ENCODE assay signal across 1 cellular context in the genomic region with DNA sequence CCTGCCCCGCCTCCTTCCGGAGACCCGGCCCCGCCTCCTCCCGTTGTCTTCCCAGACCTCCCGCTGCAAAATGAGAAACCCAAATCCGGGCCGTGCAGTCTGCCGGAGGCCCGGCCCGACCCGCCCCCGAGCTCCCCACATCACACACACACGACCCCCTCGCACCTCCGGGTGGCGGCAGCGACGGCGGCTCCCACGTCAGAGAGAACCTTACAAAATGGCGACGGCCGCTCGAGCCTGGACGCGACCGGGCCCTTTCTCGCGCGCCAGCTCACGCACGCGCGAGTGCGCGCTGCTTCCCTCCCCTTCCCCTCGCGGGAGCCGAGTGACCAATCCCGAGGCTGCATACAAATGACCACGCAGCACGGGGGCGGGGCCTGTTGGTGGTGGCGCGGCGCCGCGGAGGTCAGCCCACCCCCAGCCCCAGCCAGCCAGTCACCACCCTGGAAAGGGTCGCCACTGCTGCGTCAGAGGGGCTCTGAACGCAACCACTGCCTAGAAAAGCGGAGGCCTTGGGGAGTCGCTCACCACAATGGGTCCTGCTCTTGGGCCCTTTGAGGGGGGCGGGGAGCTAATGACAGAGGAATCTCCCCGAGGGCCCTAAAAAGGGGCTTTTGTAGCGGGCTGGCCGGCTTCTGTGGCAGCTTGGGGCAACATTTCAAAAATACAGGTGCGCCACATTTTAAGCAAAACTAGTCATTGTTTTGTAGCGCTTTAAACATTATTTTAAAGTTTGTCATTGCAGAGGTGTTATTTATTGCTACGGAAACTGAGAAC.
TF ChIP-seq lines count a peak whose summit lies in the region.

A gene with protein sequence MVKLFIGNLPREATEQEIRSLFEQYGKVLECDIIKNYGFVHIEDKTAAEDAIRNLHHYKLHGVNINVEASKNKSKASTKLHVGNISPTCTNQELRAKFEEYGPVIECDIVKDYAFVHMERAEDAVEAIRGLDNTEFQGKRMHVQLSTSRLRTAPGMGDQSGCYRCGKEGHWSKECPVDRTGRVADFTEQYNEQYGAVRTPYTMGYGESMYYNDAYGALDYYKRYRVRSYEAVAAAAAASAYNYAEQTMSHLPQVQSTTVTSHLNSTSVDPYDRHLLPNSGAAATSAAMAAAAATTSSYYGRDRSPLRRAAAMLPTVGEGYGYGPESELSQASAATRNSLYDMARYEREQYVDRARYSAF (minus strand): TSS at position 289 of the 777 bp plus-strand sequence. CDS start 808 bp downstream, outside the sequence.

TF ChIP-seq in HepG2, 621 proteins besides CTCF, POLR2A, EP300 and RAD21 (continued from another document and continues in another):
- TF ChIP-seq, protein P1, sequence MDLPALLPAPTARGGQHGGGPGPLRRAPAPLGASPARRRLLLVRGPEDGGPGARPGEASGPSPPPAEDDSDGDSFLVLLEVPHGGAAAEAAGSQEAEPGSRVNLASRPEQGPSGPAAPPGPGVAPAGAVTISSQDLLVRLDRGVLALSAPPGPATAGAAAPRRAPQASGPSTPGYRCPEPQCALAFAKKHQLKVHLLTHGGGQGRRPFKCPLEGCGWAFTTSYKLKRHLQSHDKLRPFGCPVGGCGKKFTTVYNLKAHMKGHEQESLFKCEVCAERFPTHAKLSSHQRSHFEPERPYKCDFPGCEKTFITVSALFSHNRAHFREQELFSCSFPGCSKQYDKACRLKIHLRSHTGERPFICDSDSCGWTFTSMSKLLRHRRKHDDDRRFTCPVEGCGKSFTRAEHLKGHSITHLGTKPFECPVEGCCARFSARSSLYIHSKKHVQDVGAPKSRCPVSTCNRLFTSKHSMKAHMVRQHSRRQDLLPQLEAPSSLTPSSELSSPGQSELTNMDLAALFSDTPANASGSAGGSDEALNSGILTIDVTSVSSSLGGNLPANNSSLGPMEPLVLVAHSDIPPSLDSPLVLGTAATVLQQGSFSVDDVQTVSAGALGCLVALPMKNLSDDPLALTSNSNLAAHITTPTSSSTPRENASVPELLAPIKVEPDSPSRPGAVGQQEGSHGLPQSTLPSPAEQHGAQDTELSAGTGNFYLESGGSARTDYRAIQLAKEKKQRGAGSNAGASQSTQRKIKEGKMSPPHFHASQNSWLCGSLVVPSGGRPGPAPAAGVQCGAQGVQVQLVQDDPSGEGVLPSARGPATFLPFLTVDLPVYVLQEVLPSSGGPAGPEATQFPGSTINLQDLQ (CRISPR knock-in tag; IDR thresholded peaks at IDR 0.05) = no peak
- TF ChIP-seq NR2F2 (IDR thresholded peaks at IDR 0.05; ENCODE audit: borderline replicate concordance, low read depth) (no peak), RBFOX2 (IDR thresholded peaks at IDR 0.05; ENCODE audit: low read depth, low read length) (peak; percentile 93), ZNF224 (CRISPR knock-in tag; IDR thresholded peaks at IDR 0.05) (no peak; the same call in 1 of the 2 replicates), NFE2L1 (CRISPR knock-in tag; IDR thresholded peaks at IDR 0.05; ENCODE audit: borderline replicate concordance) (no peak), ZNF343 (CRISPR knock-in tag; IDR thresholded peaks at IDR 0.05) (0 out of 2 replicates have a peak, but pooled peaks have one; percentile 17), CHCHD3 (CRISPR knock-in tag; IDR thresholded peaks at IDR 0.05) (no peak), ZNF563 (CRISPR knock-in tag; IDR thresholded peaks at IDR 0.05) (no peak), KLF9 (CRISPR knock-in tag; IDR thresholded peaks at IDR 0.05; ENCODE audit: low read depth) (0 out of 2 replicates have a peak, but pooled peaks have one; percentile 73), ZNF83 (CRISPR knock-in tag; IDR thresholded peaks at IDR 0.05; ENCODE audit: borderline replicate concordance) (no peak), MAFF (IDR thresholded peaks at IDR 0.05; ENCODE audit: low read depth, low read length) (no peak), ATF7 (IDR thresholded peaks at IDR 0.05) (no peak), ATF7 (CRISPR knock-in tag; IDR thresholded peaks at IDR 0.05) (0 out of 2 replicates have a peak, but pooled peaks have one; percentile 26), PAF1 (CRISPR knock-in tag; IDR thresholded peaks at IDR 0.05) (no peak), CREM (IDR thresholded peaks at IDR 0.05) (peak; percentile 69), CREM (CRISPR knock-in tag; IDR thresholded peaks at IDR 0.05) (no peak; the same call in 1 of the 2 replicates), POLR2G (IDR thresholded peaks at IDR 0.05; ENCODE audit: low read depth, low read length) (peak; percentile 94), ERF (CRISPR knock-in tag; IDR thresholded peaks at IDR 0.05) (peak; percentile 85), ZNF724P (CRISPR knock-in tag; IDR thresholded peaks at IDR 0.05; ENCODE audit: borderline replicate concordance) (no peak), SPEN (CRISPR knock-in tag; IDR thresholded peaks at IDR 0.05; ENCODE audit: low read depth) (no peak), DPF2 (CRISPR knock-in tag; IDR thresholded peaks at IDR 0.05; ENCODE audit: borderline replicate concordance, low read depth) (no peak), CHD4 (IDR thresholded peaks at IDR 0.05; ENCODE audit: borderline replicate concordance, low read length) (peak; percentile 71; the same call in 1 of the 2 replicates), ZNF720 (CRISPR knock-in tag; IDR thresholded peaks at IDR 0.05) (no peak), KDM4B (CRISPR knock-in tag; IDR thresholded peaks at IDR 0.05) (no peak), ZNF891 (CRISPR knock-in tag; IDR thresholded peaks at IDR 0.05) (no peak), GTF2F1 (IDR thresholded peaks at IDR 0.05; ENCODE audit: low read length) (no peak)
- TF ChIP-seq, protein P2, sequence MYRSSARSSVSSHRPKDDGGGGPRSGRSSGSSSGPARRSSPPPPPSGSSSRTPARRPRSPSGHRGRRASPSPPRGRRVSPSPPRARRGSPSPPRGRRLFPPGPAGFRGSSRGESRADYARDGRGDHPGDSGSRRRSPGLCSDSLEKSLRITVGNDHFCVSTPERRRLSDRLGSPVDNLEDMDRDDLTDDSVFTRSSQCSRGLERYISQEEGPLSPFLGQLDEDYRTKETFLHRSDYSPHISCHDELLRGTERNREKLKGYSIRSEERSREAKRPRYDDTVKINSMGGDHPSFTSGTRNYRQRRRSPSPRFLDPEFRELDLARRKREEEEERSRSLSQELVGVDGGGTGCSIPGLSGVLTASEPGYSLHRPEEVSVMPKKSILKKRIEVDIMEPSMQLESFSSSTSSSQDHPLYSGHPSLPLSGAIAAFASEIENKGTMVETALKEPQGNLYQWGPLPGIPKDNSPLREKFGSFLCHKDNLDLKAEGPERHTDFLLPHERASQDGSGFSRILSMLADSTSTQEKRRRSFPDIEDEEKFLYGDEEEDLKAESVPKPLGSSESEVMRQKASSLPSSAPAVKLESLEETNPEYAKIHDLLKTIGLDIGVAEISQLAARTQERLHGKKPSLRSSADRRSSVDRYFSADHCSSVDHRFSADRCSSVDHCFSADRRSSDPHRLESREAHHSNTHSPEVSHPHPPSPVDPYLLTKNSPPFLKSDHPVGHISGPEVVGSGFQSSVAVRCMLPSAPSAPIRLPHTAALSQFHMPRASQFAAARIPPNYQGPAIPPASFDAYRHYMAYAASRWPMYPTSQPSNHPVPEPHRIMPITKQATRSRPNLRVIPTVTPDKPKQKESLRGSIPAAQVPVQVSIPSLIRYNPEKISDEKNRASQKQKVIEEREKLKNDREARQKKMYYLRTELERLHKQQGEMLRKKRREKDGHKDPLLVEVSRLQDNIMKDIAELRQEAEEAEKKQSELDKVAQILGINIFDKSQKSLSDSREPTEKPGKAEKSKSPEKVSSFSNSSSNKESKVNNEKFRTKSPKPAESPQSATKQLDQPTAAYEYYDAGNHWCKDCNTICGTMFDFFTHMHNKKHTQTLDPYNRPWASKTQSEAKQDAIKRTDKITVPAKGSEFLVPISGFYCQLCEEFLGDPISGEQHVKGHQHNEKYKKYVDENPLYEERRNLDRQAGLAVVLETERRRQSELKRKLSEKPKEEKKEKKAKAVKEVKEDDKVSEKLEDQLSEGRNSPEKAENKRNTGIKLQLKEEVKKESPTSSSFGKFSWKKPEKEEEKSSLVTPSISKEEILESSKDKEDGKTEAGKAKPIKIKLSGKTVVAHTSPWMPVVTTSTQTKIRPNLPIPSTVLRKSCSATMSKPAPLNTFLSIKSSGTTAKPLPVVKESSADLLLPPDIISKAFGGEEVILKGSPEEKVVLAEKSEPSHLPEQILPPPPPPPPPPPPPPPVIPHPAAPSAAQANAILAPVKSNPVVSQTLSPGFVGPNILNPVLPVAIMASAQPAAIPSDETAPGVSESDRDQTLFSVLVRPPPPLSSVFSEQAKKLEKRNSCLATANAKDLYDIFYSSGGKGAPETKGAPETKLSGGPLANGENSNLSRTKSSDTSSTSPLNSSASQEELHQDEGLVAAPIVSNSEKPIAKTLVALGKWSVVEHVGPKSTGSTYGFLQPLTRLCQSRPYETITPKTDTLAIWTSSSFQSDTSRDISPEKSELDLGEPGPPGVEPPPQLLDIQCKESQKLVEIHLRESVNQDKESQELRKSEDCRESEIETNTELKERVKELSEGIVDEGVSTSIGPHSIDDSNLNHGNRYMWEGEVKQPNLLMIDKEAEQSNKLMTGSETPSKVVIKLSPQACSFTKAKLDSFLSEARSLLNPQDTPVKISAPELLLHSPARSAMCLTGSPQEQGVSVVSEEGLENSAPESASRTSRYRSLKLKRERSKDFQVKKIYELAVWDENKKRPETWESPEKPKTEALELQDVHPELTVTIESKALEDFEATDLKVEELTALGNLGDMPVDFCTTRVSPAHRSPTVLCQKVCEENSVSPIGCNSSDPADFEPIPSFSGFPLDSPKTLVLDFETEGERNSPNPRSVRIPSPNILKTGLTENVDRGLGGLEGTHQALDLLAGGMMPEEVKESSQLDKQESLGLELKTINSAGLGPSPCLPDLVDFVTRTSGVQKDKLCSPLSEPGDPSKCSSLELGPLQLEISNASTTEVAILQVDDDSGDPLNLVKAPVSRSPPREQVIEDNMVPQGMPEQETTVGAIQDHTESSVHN (CRISPR knock-in tag; IDR thresholded peaks at IDR 0.05) = 0 out of 2 replicates have a peak, but pooled peaks have one; percentile 68
- TF ChIP-seq, protein P3, sequence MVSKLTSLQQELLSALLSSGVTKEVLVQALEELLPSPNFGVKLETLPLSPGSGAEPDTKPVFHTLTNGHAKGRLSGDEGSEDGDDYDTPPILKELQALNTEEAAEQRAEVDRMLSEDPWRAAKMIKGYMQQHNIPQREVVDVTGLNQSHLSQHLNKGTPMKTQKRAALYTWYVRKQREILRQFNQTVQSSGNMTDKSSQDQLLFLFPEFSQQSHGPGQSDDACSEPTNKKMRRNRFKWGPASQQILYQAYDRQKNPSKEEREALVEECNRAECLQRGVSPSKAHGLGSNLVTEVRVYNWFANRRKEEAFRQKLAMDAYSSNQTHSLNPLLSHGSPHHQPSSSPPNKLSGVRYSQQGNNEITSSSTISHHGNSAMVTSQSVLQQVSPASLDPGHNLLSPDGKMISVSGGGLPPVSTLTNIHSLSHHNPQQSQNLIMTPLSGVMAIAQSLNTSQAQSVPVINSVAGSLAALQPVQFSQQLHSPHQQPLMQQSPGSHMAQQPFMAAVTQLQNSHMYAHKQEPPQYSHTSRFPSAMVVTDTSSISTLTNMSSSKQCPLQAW (CRISPR knock-in tag; IDR thresholded peaks at IDR 0.05) = peak; percentile 50; the same call in 1 of the 2 replicates
- TF ChIP-seq, protein P4, sequence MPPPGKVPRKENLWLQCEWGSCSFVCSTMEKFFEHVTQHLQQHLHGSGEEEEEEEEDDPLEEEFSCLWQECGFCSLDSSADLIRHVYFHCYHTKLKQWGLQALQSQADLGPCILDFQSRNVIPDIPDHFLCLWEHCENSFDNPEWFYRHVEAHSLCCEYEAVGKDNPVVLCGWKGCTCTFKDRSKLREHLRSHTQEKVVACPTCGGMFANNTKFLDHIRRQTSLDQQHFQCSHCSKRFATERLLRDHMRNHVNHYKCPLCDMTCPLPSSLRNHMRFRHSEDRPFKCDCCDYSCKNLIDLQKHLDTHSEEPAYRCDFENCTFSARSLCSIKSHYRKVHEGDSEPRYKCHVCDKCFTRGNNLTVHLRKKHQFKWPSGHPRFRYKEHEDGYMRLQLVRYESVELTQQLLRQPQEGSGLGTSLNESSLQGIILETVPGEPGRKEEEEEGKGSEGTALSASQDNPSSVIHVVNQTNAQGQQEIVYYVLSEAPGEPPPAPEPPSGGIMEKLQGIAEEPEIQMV (CRISPR knock-in tag; IDR thresholded peaks at IDR 0.05; ENCODE audit: low read depth) = peak; percentile 71; the same call in 1 of the 2 replicates
- TF ChIP-seq, protein P5, sequence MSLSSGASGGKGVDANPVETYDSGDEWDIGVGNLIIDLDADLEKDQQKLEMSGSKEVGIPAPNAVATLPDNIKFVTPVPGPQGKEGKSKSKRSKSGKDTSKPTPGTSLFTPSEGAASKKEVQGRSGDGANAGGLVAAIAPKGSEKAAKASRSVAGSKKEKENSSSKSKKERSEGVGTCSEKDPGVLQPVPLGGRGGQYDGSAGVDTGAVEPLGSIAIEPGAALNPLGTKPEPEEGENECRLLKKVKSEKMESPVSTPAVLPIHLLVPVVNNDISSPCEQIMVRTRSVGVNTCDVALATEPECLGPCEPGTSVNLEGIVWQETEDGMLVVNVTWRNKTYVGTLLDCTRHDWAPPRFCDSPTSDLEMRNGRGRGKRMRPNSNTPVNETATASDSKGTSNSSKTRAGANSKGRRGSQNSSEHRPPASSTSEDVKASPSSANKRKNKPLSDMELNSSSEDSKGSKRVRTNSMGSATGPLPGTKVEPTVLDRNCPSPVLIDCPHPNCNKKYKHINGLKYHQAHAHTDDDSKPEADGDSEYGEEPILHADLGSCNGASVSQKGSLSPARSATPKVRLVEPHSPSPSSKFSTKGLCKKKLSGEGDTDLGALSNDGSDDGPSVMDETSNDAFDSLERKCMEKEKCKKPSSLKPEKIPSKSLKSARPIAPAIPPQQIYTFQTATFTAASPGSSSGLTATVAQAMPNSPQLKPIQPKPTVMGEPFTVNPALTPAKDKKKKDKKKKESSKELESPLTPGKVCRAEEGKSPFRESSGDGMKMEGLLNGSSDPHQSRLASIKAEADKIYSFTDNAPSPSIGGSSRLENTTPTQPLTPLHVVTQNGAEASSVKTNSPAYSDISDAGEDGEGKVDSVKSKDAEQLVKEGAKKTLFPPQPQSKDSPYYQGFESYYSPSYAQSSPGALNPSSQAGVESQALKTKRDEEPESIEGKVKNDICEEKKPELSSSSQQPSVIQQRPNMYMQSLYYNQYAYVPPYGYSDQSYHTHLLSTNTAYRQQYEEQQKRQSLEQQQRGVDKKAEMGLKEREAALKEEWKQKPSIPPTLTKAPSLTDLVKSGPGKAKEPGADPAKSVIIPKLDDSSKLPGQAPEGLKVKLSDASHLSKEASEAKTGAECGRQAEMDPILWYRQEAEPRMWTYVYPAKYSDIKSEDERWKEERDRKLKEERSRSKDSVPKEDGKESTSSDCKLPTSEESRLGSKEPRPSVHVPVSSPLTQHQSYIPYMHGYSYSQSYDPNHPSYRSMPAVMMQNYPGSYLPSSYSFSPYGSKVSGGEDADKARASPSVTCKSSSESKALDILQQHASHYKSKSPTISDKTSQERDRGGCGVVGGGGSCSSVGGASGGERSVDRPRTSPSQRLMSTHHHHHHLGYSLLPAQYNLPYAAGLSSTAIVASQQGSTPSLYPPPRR (CRISPR knock-in tag; IDR thresholded peaks at IDR 0.05; ENCODE audit: borderline replicate concordance) = peak; percentile 21; the same call in 1 of the 2 replicates
- TF ChIP-seq, protein P6, sequence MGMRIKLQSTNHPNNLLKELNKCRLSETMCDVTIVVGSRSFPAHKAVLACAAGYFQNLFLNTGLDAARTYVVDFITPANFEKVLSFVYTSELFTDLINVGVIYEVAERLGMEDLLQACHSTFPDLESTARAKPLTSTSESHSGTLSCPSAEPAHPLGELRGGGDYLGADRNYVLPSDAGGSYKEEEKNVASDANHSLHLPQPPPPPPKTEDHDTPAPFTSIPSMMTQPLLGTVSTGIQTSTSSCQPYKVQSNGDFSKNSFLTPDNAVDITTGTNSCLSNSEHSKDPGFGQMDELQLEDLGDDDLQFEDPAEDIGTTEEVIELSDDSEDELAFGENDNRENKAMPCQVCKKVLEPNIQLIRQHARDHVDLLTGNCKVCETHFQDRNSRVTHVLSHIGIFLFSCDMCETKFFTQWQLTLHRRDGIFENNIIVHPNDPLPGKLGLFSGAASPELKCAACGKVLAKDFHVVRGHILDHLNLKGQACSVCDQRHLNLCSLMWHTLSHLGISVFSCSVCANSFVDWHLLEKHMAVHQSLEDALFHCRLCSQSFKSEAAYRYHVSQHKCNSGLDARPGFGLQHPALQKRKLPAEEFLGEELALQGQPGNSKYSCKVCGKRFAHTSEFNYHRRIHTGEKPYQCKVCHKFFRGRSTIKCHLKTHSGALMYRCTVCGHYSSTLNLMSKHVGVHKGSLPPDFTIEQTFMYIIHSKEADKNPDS (CRISPR knock-in tag; IDR thresholded peaks at IDR 0.05) = no peak
